14 cellular contexts compared by ENCODE assay signal in the genomic region with DNA sequence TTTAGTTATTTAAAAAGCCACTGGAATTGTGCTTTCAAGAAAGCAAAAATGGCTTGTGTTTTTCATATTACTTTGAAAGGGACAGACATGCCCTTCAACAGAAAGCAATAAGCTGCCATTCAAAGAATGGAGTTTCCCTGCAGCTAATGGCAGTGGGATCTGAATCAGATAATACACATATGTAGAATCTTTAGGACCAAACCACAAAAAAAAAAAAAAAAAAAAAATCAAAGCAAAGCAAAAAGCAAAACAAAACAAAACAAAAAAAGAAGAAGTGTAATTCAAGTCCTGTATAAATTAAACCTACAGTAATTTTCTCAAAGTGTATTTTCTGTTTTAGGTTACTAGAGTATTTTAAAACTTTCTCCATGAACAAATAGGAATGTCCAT.
DNase-seq lines count a peak whose midpoint lies in the region; ATAC-seq and TF ChIP-seq lines count a peak whose summit lies in the region.
"Had no signal": no experiment of that assay in that cellular context is flagged by ENCODE, and none has a peak within 500 bp of the region (broad histone marks: within the 10 kb centered on the region; RNA-seq: fewer than 3 reads in every experiment).

No MANE protein-coding gene starts in this region.

- no peaks in the 10 kb centered on the region for H3K27me3 Mint-ChIP-seq in activated CD4-positive, alpha-beta T cell treated with anti-CD3 and anti-CD28 coated beads, Interleukin-2, amount 10 ng/mL, durations not matched to agents 7 days and 5 days
- no peaks in the 10 kb centered on the region for H3K27me3 Mint-ChIP-seq in stimulated activated naive B cell treated with anti-CD40 and anti-IgM and Interleukin-4, amounts not matched to agents 10 μg/mL and 1 μg/mL and 100 μg/mL, for 72 hours
- H3K27me3 Mint-ChIP-seq in glutamatergic neuron (ENCODE audit: unreplicated experiment) = peaks cover 2% of the 10 kb centered on the region

- CTCF ChIA-PET in activated CD4-positive, alpha-beta T cell treated with anti-CD3 and anti-CD28 coated beads, Interleukin-2, amount 10 ng/mL, durations not matched to agents 7 days and 5 days (lab: Charles Lee) = interaction anchor here (2.0 kb wide), 1 partner anchor 14 kb away, joined by 9 read pairs; no protein-coding TSS in a partner anchor
- CTCF ChIA-PET in OCI-LY7 (lab: Charles Lee; ENCODE audit: unreplicated experiment) = interaction anchor here (0.6 kb wide), 2 partner anchors 9 to 245 kb away, joined by 5 read pairs; no protein-coding TSS in a partner anchor

- peaks cover 2% of the 10 kb centered on the region for H3K36me3 Mint-ChIP-seq in activated CD4-positive, alpha-beta T cell treated with anti-CD3 and anti-CD28 coated beads, Interleukin-2, amount 10 ng/mL, durations not matched to agents 7 days and 5 days (ENCODE audit: low read depth)
- H3K36me3 Mint-ChIP-seq in stimulated activated naive B cell treated with anti-CD40 and anti-IgM and Interleukin-4, amounts not matched to agents 10 μg/mL and 1 μg/mL and 100 μg/mL, for 72 hours = no peaks in the 10 kb centered on the region
- H3K36me3 Mint-ChIP-seq in glutamatergic neuron (ENCODE audit: unreplicated experiment) = no peaks in the 10 kb centered on the region

- H4K20me1 ChIP-seq in OCI-LY7 (ENCODE audit: insufficient read depth, low read length) = no peaks in the 10 kb centered on the region

- peak overlapping the region; percentile 42 for H3K27ac Mint-ChIP-seq in activated CD4-positive, alpha-beta T cell treated with anti-CD3 and anti-CD28 coated beads, Interleukin-2, amount 10 ng/mL, durations not matched to agents 7 days and 5 days
- peak overlapping the region; percentile 75 for H3K27ac Mint-ChIP-seq in stimulated activated naive B cell treated with anti-CD40 and anti-IgM and Interleukin-4, amounts not matched to agents 10 μg/mL and 1 μg/mL and 100 μg/mL, for 72 hours
- no peak overlapping the region for H3K27ac Mint-ChIP-seq in glutamatergic neuron (ENCODE audit: unreplicated experiment)

- H3K4me1 ChIP-seq in OCI-LY7 (ENCODE audit: insufficient read depth, low read length, poor library complexity, severe bottlenecking) = peaks cover 89% of the 10 kb centered on the region

- no peaks in the 10 kb centered on the region for H3K9me3 ChIP-seq in OCI-LY7 (ENCODE audit: low read length)

- no peaks in the 10 kb centered on the region for H3K9me3 Mint-ChIP-seq in activated CD4-positive, alpha-beta T cell treated with anti-CD3 and anti-CD28 coated beads, Interleukin-2, amount 10 ng/mL, durations not matched to agents 7 days and 5 days
- H3K9me3 Mint-ChIP-seq in stimulated activated naive B cell treated with anti-CD40 and anti-IgM and Interleukin-4, amounts not matched to agents 10 μg/mL and 1 μg/mL and 100 μg/mL, for 72 hours = no peaks in the 10 kb centered on the region
- H3K9me3 Mint-ChIP-seq in glutamatergic neuron (ENCODE audit: unreplicated experiment) = no peaks in the 10 kb centered on the region

- no TSS peak for BruUV-seq in OCI-LY7 (replicated peaks; lab: Mats Ljungman, UMichigan)

- peak overlapping the region; percentile 91 for H2AFZ ChIP-seq in OCI-LY7 (ENCODE audit: low read length)

- DNase-seq in activated CD4-positive, alpha-beta T cell treated with anti-CD3 and anti-CD28 coated beads, Interleukin-2, amount 10 ng/mL, durations not matched to agents 7 days and 5 days = no peak
- no peak for DNase-seq in activated CD4-positive, alpha-beta T cell treated with anti-CD3 and anti-CD28 coated beads for 1 hour
- no peak for DNase-seq in OCI-LY7 (ENCODE audit: low spot score)
- no peak for DNase-seq in epithelial cell of prostate (ENCODE audit: low read depth, low spot score)
- DNase-seq in stimulated activated naive B cell treated with anti-CD40 and anti-IgM and Interleukin-4, amounts not matched to agents 10 μg/mL and 1 μg/mL and 100 μg/mL, for 72 hours = no peak
- DNase-seq in amygdala (lab: John Stamatoyannopoulos, UW) = no peak
- DNase-seq in NCI-H2107 treated with DMSO at 0.1 percent for 48 hours (lab: John Stamatoyannopoulos, UW; ENCODE audit: unreplicated experiment) = no peak
- no peak for DNase-seq in glutamatergic neuron
- DNase-seq: ACHN; cortex of kidney; GDM1; head of caudate nucleus; NCI-H69; stimulated activated naive CD4-positive, alpha-beta T cell treated with Interleukin-2 at 50 U/mL for 16 hours had no signal

- peaks cover 81% of the 10 kb centered on the region for H3K4me1 Mint-ChIP-seq in activated CD4-positive, alpha-beta T cell treated with anti-CD3 and anti-CD28 coated beads, Interleukin-2, amount 10 ng/mL, durations not matched to agents 7 days and 5 days
- peaks cover 27 to 80% of the 10 kb centered on the region in 2 donors for H3K4me1 Mint-ChIP-seq in stimulated activated naive B cell treated with anti-CD40 and anti-IgM and Interleukin-4, amounts not matched to agents 10 μg/mL and 1 μg/mL and 100 μg/mL, for 72 hours
- peaks cover 8% of the 10 kb centered on the region for H3K4me1 Mint-ChIP-seq in glutamatergic neuron (ENCODE audit: low read depth, unreplicated experiment)

- peak; percentile 57 to 64 for ATAC-seq in stimulated activated naive B cell treated with anti-CD40 and anti-IgM and Interleukin-4, amounts not matched to agents 10 μg/mL and 1 μg/mL and 100 μg/mL, for 72 hours (replicated peaks)

- H3K9me2 ChIP-seq in OCI-LY7 (ENCODE audit: insufficient read depth, low read length) = no peaks in the 10 kb centered on the region

- intact Hi-C loops in OCI-LY7 (cut with micrococcal nuclease; ENCODE audit: unreplicated experiment) = no loop called here

- no peak overlapping the region for H3K4me3 Mint-ChIP-seq in activated CD4-positive, alpha-beta T cell treated with anti-CD3 and anti-CD28 coated beads, Interleukin-2, amount 10 ng/mL, durations not matched to agents 7 days and 5 days
- H3K4me3 Mint-ChIP-seq in stimulated activated naive B cell treated with anti-CD40 and anti-IgM and Interleukin-4, amounts not matched to agents 10 μg/mL and 1 μg/mL and 100 μg/mL, for 72 hours = peak overlapping the region; percentile 33 to 74
- no peak overlapping the region for H3K4me3 Mint-ChIP-seq in glutamatergic neuron (ENCODE audit: unreplicated experiment)

- POLR2A ChIA-PET in activated CD4-positive, alpha-beta T cell treated with anti-CD3 and anti-CD28 coated beads, Interleukin-2, amount 10 ng/mL, durations not matched to agents 7 days and 5 days (lab: Charles Lee) = no interaction called here
- POLR2A ChIA-PET in OCI-LY7 (lab: Charles Lee) = interaction anchor here (0.7 to 1.5 kb wide), 7 partner anchors 12 to 269 kb away, joined by 3 to 8 read pairs (median 3); no protein-coding TSS in a partner anchor

- peak overlapping the region; percentile 16 for H3K4me3 ChIP-seq in OCI-LY7 (ENCODE audit: low read depth, low read length, poor library complexity, severe bottlenecking)

- H3K27ac ChIP-seq in OCI-LY7 (ENCODE audit: low read depth, low read length, poor library complexity, severe bottlenecking) = no peak overlapping the region
- peak overlapping the region; percentile 64 for H3K27ac ChIP-seq in epithelial cell of prostate

- H3K4me2 ChIP-seq in OCI-LY7 (ENCODE audit: low read length) = peak overlapping the region; percentile 54

- H3K36me3 ChIP-seq in OCI-LY7 (ENCODE audit: insufficient read depth, low read length) = no peaks in the 10 kb centered on the region

- no peaks in the 10 kb centered on the region for H3K79me2 ChIP-seq in OCI-LY7 (ENCODE audit: insufficient read depth, low read depth, low read length)

- TF ChIP-seq CTCF in OCI-LY7 (conservative IDR thresholded peaks at IDR 0.05; ENCODE audit: low read length) (no peak), glutamatergic neuron (IDR thresholded peaks at IDR 0.05; ENCODE audit: partially characterized antibody, unreplicated experiment) (no peak)

Comparison
In these comparisons a context has a peak if more than half of its experiments do, and no peak if none do; other contexts are left out.
1. H3K4me3 Mint-ChIP-seq: peak in stimulated activated naive B cell treated with anti-CD40 and anti-IgM and Interleukin-4, amounts not matched to agents 10 μg/mL and 1 μg/mL and 100 μg/mL, for 72 hours (2 of 2); none in activated CD4-positive, alpha-beta T cell treated with anti-CD3 and anti-CD28 coated beads, Interleukin-2, amount 10 ng/mL, durations not matched to agents 7 days and 5 days (single experiment) and glutamatergic neuron (single experiment).